In genomic region chr1:43329995-43330751, GRCh38 we compare ENCODE assay signal across 9 cellular contexts. TPM values are rescaled to one million over a fixed set of nuclear protein-coding genes. Genes with fewer than 3 reads are reported as not detected.
A peak's percentile ranks its signal among the peaks of the same experiment; 100 is the strongest.
DNase-seq lines count a peak whose midpoint lies in the region; ATAC-seq and TF ChIP-seq lines count a peak whose summit lies in the region.
"Had no signal": no experiment of that assay in that cellular context is flagged by ENCODE, and none has a peak within 500 bp of the region (broad histone marks: within the 10 kb centered on the region; RNA-seq: fewer than 3 reads in every experiment).

No MANE protein-coding gene starts in this region.

- no peaks in the 10 kb centered on the region for H3K36me3 Mint-ChIP-seq in neural progenitor cell

- no peak overlapping the region for H3K4me2 ChIP-seq in neural progenitor cell

- H3K4me1 ChIP-seq in RWPE2 (ENCODE audit: insufficient read depth, poor library complexity, severe bottlenecking): no peaks in the 10 kb centered on the region
- H3K4me1 ChIP-seq in neural progenitor cell: no peaks in the 10 kb centered on the region

- no peak overlapping the region for H3K27ac Mint-ChIP-seq in neural progenitor cell

- peaks cover 24% of the 10 kb centered on the region for H3K9me3 Mint-ChIP-seq in neural progenitor cell

- H3K4me3 ChIP-seq in RWPE2 (ENCODE audit: severe bottlenecking) (no peak overlapping the region), neural progenitor cell (no peak overlapping the region)

- no peak overlapping the region for H3K9ac ChIP-seq in neural progenitor cell

- H3K4me3 Mint-ChIP-seq in neural progenitor cell: no peak overlapping the region

- TF ChIP-seq CTCF in GM20000 (IDR thresholded peaks at IDR 0.05; ENCODE audit: extremely low read depth, missing control alignments): no peak
- no peak for TF ChIP-seq CTCF in RWPE2 (IDR thresholded peaks at IDR 0.05; ENCODE audit: poor library complexity, severe bottlenecking)
- TF ChIP-seq CTCF in neural progenitor cell (IDR thresholded peaks at IDR 0.05): no peak

- peak; percentile 75 for DNase-seq in GM20000 (ENCODE audit: low spot score)
- no peak for DNase-seq in RWPE2 (ENCODE audit: low spot score)
- DNase-seq in dermis blood vessel endothelial cell: peak; percentile 85
- no peak for DNase-seq in neural progenitor cell (ENCODE audit: low spot score)
- no peak for DNase-seq in effector CD8-positive, alpha-beta T cell (lab: John Stamatoyannopoulos, UW)

- H3K27me3 Mint-ChIP-seq in neural progenitor cell (ENCODE audit: insufficient read depth, low read depth): peaks cover 5% of the 10 kb centered on the region

- H3K79me2 ChIP-seq in neural progenitor cell (ENCODE audit: low read depth): no peaks in the 10 kb centered on the region

- H4K20me1 ChIP-seq in neural progenitor cell (ENCODE audit: low read depth): no peaks in the 10 kb centered on the region

- peaks cover 4% of the 10 kb centered on the region for H3K4me1 Mint-ChIP-seq in neural progenitor cell

- H3K27ac ChIP-seq in RWPE2 (ENCODE audit: poor library complexity, severe bottlenecking) (no peak overlapping the region), neural progenitor cell (no peak overlapping the region)

- H3K9me3 ChIP-seq in RWPE2 (ENCODE audit: severe bottlenecking): peaks cover 7% of the 10 kb centered on the region
- H3K9me3 ChIP-seq in neural progenitor cell (ENCODE audit: low read depth): no peaks in the 10 kb centered on the region

- H3K27me3 ChIP-seq in RWPE2 (ENCODE audit: insufficient read depth, poor library complexity, severe bottlenecking) (no peaks in the 10 kb centered on the region), neural progenitor cell (no peaks in the 10 kb centered on the region)

- peak overlapping the region; percentile 63 for H2AFZ ChIP-seq in neural progenitor cell (replicated peaks)

- H3F3A ChIP-seq in neural progenitor cell (ENCODE audit: low read depth): no peaks in the 10 kb centered on the region

- H3K36me3 ChIP-seq in RWPE2 (ENCODE audit: low read depth): no peaks in the 10 kb centered on the region
- no peaks in the 10 kb centered on the region for H3K36me3 ChIP-seq in neural progenitor cell

- ATAC-seq in RWPE2 (ENCODE audit: low read depth): peak; percentile 83
- ATAC-seq in GM18873 (IDR thresholded peaks at IDR 0.05; ENCODE audit: low FRiP score, unreplicated experiment): no peak
- no peak for ATAC-seq in GM21381 (IDR thresholded peaks at IDR 0.05; ENCODE audit: unreplicated experiment)
- no peak for ATAC-seq in GM18511 (IDR thresholded peaks at IDR 0.05; ENCODE audit: unreplicated experiment)

RNA-seq across cellular contexts. Expression of gene MPL, which starts 7.4 kb away (rescaled TPM):
- total RNA-seq in dermis blood vessel endothelial cell (0.09 TPM in 1 of 2 replicates, not detected in the other), neural progenitor cell (ENCODE audit: low replicate concordance) (0.09 TPM in 1 of 2 replicates, not detected in the other)

RNA-seq across cellular contexts. Expression of gene CDC20, which starts 28.6 kb away (rescaled TPM):
- total RNA-seq in dermis blood vessel endothelial cell (22.1 and 121 TPM in 2 replicates), neural progenitor cell (ENCODE audit: low replicate concordance) (164 and 261 TPM in 2 replicates)

RNA-seq across cellular contexts. Expression of gene TIE1, which starts 29.4 kb away (rescaled TPM):
- total RNA-seq in dermis blood vessel endothelial cell (1,320 and 1,392 TPM in 2 replicates), neural progenitor cell (ENCODE audit: low replicate concordance) (0.21 and 0.25 TPM in 2 replicates)

RNA-seq across cellular contexts. Expression of gene ELOVL1, which starts 37.6 kb away (rescaled TPM):
- total RNA-seq in dermis blood vessel endothelial cell (51.9 and 66.2 TPM in 2 replicates), neural progenitor cell (ENCODE audit: low replicate concordance) (5.6 and 11.9 TPM in 2 replicates)

RNA-seq across cellular contexts. Expression of gene C1orf210, which starts 44.8 kb away (rescaled TPM):
- not detected in 2 replicates for total RNA-seq in dermis blood vessel endothelial cell
- total RNA-seq in neural progenitor cell (ENCODE audit: low replicate concordance): not detected in 2 replicates
- total RNA-seq: mononuclear cell had no signal

Comparison
In these comparisons a context has a peak if more than half of its experiments do, and no peak if none do; other contexts are left out.
1. DNase-seq: peak in GM20000 (single experiment) and dermis blood vessel endothelial cell (single experiment); none in RWPE2 (single experiment), neural progenitor cell (single experiment) and effector CD8-positive, alpha-beta T cell (single experiment).
2. RNA of gene TIE1, which starts 29.4 kb away (total RNA-seq): 1,320 to 1,392 TPM in dermis blood vessel endothelial cell; 0.21 to 0.25 TPM in neural progenitor cell; every median in the first group is over 1,000 times any median in the second.